Comparison of ENCODE assay signal across 17 cellular contexts in genomic region chr12:30828686-30829085, GRCh38.
"Had no signal": no experiment of that assay in that cellular context is flagged by ENCODE, and none has a peak within 500 bp of the region (broad histone marks: within the 10 kb centered on the region; RNA-seq: fewer than 3 reads in every experiment).

No MANE protein-coding gene starts in this region.

- H3K4me3 ChIP-seq: esophagus muscularis mucosa, left lung, transverse colon had no signal

- H3K9me3 Mint-ChIP-seq: activated naive CD4-positive, alpha-beta T cell treated with anti-CD3 and anti-CD28 coated beads for 36 hours; activated T-helper 17 cell treated with anti-CD3 and anti-CD28 coated beads, Interleukin-2, amount 50 U/mL, for 72 hours; immature natural killer cell; naive thymus-derived CD8-positive, alpha-beta T cell; T-cell had no signal

- H3K4me1 Mint-ChIP-seq: activated T-helper 17 cell treated with anti-CD3 and anti-CD28 coated beads, Interleukin-2, amount 50 U/mL, for 72 hours had no signal

- DNase-seq: activated naive CD4-positive, alpha-beta T cell treated with anti-CD3 and anti-CD28 coated beads for 36 hours; activated T-cell treated with anti-CD3 and anti-CD28 coated beads for 4 hours; caudate nucleus; immature natural killer cell; left lung; naive thymus-derived CD8-positive, alpha-beta T cell; small intestine; stimulated activated CD4-positive, alpha-beta T cell treated with anti-CD3 and anti-CD28 coated beads, Interleukin-4, amount 100 ng/mL, for 4 hours; stimulated activated CD8-positive, alpha-beta memory T cell treated with anti-CD3 and anti-CD28 coated beads, Interleukin-4, amount 100 ng/mL, for 48 hours; stimulated activated naive CD8-positive, alpha-beta T cell treated with anti-CD3 and anti-CD28 coated beads, Interleukin-15, Interleukin-2, amounts not matched to agents 100 U/mL and 50 U/mL, for 24 hours; T-cell; T-helper 9 cell; transverse colon had no signal

- H3K36me3 ChIP-seq: esophagus muscularis mucosa, left lung, transverse colon had no signal

- H3K79me2 ChIP-seq: parathyroid adenoma had no signal

- H3K9me3 ChIP-seq: esophagus muscularis mucosa, left lung, transverse colon had no signal

- H3K9ac ChIP-seq: parathyroid adenoma had no signal

- ATAC-seq: activated CD4-positive, CD25-positive, alpha-beta regulatory T cell treated with anti-CD3 and anti-CD28 coated beads, Interleukin-2, amount 50 U/mL, for 24 hours; activated T-helper 17 cell treated with anti-CD3 and anti-CD28 coated beads, Interleukin-2, amount 50 U/mL, for 72 hours; left lung; naive thymus-derived CD8-positive, alpha-beta T cell; stimulated activated naive CD8-positive, alpha-beta T cell treated with anti-CD3 and anti-CD28 coated beads, Interleukin-15, Interleukin-2, amounts not matched to agents 100 U/mL and 50 U/mL, for 24 hours; T-cell had no signal

- H3K27ac ChIP-seq: esophagus muscularis mucosa, left lung, parathyroid adenoma, transverse colon had no signal

- H3K4me1 ChIP-seq: left lung, parathyroid adenoma, transverse colon had no signal

- H2AFZ ChIP-seq: parathyroid adenoma had no signal

- H3K4me3 Mint-ChIP-seq: activated naive CD4-positive, alpha-beta T cell treated with anti-CD3 and anti-CD28 coated beads for 36 hours; activated T-helper 17 cell treated with anti-CD3 and anti-CD28 coated beads, Interleukin-2, amount 50 U/mL, for 72 hours; immature natural killer cell; naive thymus-derived CD8-positive, alpha-beta T cell; T-cell had no signal

- H3K36me3 Mint-ChIP-seq: immature natural killer cell; naive thymus-derived CD8-positive, alpha-beta T cell; T-cell had no signal

- H3K27ac Mint-ChIP-seq: activated naive CD4-positive, alpha-beta T cell treated with anti-CD3 and anti-CD28 coated beads for 36 hours; activated T-helper 17 cell treated with anti-CD3 and anti-CD28 coated beads, Interleukin-2, amount 50 U/mL, for 72 hours; immature natural killer cell; T-cell had no signal
